ENCODE assay signal across 8 cellular contexts in the genomic region with DNA sequence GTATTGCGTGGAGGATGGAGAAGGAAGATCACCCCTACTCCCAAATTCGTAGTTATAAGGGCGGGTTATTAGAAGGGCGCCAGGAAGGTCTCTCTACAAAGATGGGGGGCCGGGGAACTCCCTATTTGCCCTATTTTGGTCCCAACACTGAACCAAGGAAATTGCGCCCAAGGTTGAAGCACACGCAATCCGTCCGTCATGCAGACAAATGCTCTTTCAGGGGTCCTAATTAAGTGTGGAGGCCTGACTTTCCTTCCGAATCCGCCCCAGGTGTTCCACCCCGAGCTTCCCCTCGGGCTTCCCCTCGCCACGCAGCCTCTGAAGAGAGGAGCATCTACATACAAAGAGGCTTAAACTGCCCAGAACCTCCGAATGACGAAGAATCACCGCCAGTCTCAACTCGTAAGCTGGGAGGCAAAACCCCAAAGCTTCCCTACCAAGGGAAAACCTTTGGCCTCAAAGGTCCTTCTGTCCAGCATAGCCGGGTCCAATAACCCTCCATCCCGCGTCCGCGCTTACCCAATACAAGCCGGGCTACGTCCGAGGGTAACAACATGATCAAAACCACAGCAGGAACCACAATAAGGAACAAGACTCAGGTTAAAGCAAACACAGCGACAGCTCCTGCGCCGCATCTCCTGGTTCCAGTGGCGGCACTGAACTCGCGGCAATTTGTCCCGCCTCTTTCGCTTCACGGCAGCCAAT. TPM values are rescaled to one million over a fixed set of nuclear protein-coding genes. Genes with fewer than 3 reads are reported as not detected.
DNase-seq lines count a peak whose midpoint lies in the region; ATAC-seq and TF ChIP-seq lines count a peak whose summit lies in the region.

A gene (minus strand): TSS at position 658 of the 705 bp plus-strand sequence. CDS start 102 bp downstream, at position 556.

- no peak within 1 kb of the TSS for H2BK120ac ChIP-seq in neuronal stem cell (ENCODE audit: low read depth, low read length)

- H3F3A ChIP-seq in GM23248 (ENCODE audit: insufficient read depth): peaks cover 42% of the 10 kb centered on the region

- no peak within 1 kb of the TSS for H3K4ac ChIP-seq in neuronal stem cell (ENCODE audit: low read length)

- no peaks in the 10 kb centered on the region for H4K20me1 ChIP-seq in GM23248 (ENCODE audit: insufficient read depth)

- peak within 1 kb of the TSS; percentile 98 for H2AFZ ChIP-seq in GM23248
- H2AFZ ChIP-seq in neuronal stem cell (ENCODE audit: low read length): peak within 1 kb of the TSS; percentile 88

- no peak within 1 kb of the TSS for H3K4me3 Mint-ChIP-seq in endothelial cell (ENCODE audit: unreplicated experiment)

- no peaks in the 10 kb centered on the region for H3K79me1 ChIP-seq in neuronal stem cell (ENCODE audit: low read depth, low read length)

- peak within 1 kb of the TSS; percentile 49 for H4K91ac ChIP-seq in neuronal stem cell (ENCODE audit: low read depth, low read length, poor library complexity)

- H3K36me3 ChIP-seq in GM23248 (ENCODE audit: low read depth) (no peaks in the 10 kb centered on the region), neuronal stem cell (replicated peaks in 1 of 2; ENCODE audit: control insufficient read depth in 2 of 2, insufficient read depth in 2 of 2, low read length in 2 of 2) (peaks cover 0 to 41% of the 10 kb centered on the region in 2 donors)

- no peaks in the 10 kb centered on the region for H3K36me3 Mint-ChIP-seq in endothelial cell (ENCODE audit: low read depth, unreplicated experiment)

- peak within 1 kb of the TSS; percentile 63 for H2BK5ac ChIP-seq in neuronal stem cell (ENCODE audit: low read length)

- peak within 1 kb of the TSS; percentile 61 for H3K14ac ChIP-seq in neuronal stem cell (ENCODE audit: low read length)

- in situ Hi-C loops in GM23248 (cut with MboI): no loop called here

- H2BK12ac ChIP-seq in neuronal stem cell (ENCODE audit: low read length): no peak within 1 kb of the TSS

- H3K27ac Mint-ChIP-seq in endothelial cell (ENCODE audit: unreplicated experiment): no peak within 1 kb of the TSS

- no peaks in the 10 kb centered on the region for H3K9me2 ChIP-seq in GM23248 (ENCODE audit: insufficient read depth)

- H3K4me1 ChIP-seq in GM23248 (ENCODE audit: insufficient read depth) (peaks cover 35% of the 10 kb centered on the region), neuronal stem cell (ENCODE audit: control insufficient read depth in 2 of 2, insufficient read depth in 1 of 2, low read depth in 1 of 2, low read length in 2 of 2) (peaks cover 7 to 22% of the 10 kb centered on the region in 2 donors)

- H2AK5ac ChIP-seq in neuronal stem cell (ENCODE audit: low read depth, low read length): no peak within 1 kb of the TSS

- peak within 1 kb of the TSS; percentile 94 for H3K23ac ChIP-seq in neuronal stem cell (ENCODE audit: low read depth, low read length, poor library complexity)

- H3K79me2 ChIP-seq in GM23248 (ENCODE audit: insufficient read depth): peaks cover 87% of the 10 kb centered on the region

- H3K18ac ChIP-seq in neuronal stem cell (ENCODE audit: low read length): peak within 1 kb of the TSS; percentile 97

- H3K9me3 ChIP-seq in GM23248 (ENCODE audit: low read depth): no peaks in the 10 kb centered on the region
- H3K9me3 ChIP-seq in neuronal stem cell (replicated peaks in 1 of 2; ENCODE audit: control insufficient read depth in 2 of 2, insufficient read depth in 1 of 2, low read depth in 1 of 2, low read length in 2 of 2): no peaks in the 10 kb centered on the region

- 1 to 2% methylated on average over 35 to 36 of the region's 36 CpGs for WGBS in GM23248 (ENCODE audit: low coverage in 1 of 2, low lambda C conversion rate in 2 of 2, missing lambda C conversion rate in 2 of 2), 2 experiments
- no CpG with 5 or more reads among the region's 36 CpGs for WGBS in neuronal stem cell (ENCODE audit: extremely low coverage in 2 of 2, insufficient read length in 2 of 2, insufficient replicate concordance in 1 of 2), 2 donors

- H3K27ac ChIP-seq in GM23248 (peak within 1 kb of the TSS; percentile 95), neuronal stem cell (replicated peaks; ENCODE audit: low read length) (peak within 1 kb of the TSS; percentile 99)

- ATAC-seq in SK-N-SH treated with all-trans-retinoic acid at 6 μM for 48 hours: peak; percentile 9
- ATAC-seq in HG02840 (IDR thresholded peaks at IDR 0.05; ENCODE audit: low FRiP score, unreplicated experiment): no peak

- H3K4me1 Mint-ChIP-seq in endothelial cell (ENCODE audit: unreplicated experiment): peaks cover 41% of the 10 kb centered on the region

- H3K27me3 Mint-ChIP-seq in endothelial cell (ENCODE audit: unreplicated experiment): peaks cover 10% of the 10 kb centered on the region

- no peak within 1 kb of the TSS for H2BK15ac ChIP-seq in neuronal stem cell (ENCODE audit: low read length)

- H3K4me2 ChIP-seq in GM23248 (ENCODE audit: unreplicated experiment) (peak within 1 kb of the TSS; percentile 100), neuronal stem cell (ENCODE audit: insufficient read depth, low read length, poor library complexity, severe bottlenecking) (peak within 1 kb of the TSS; percentile 92)

- DNase-seq in D341Med (ENCODE audit: low spot score) (peak; percentile 44), GM23248 (no peak), endothelial cell (ENCODE audit: low spot score) (no peak), neuronal stem cell (ENCODE audit: low spot score) (no peak), anterior cingulate cortex (lab: John Stamatoyannopoulos, UW) (no peak), GM20000 (ENCODE audit: low spot score) (no peak)

- H3K9me3 Mint-ChIP-seq in endothelial cell (ENCODE audit: unreplicated experiment): no peaks in the 10 kb centered on the region

- H3K4me3 ChIP-seq in GM23248 (peak within 1 kb of the TSS; percentile 99), neuronal stem cell (ENCODE audit: low read length in 2 of 2) (peak within 1 kb of the TSS; percentile 69 to 96)

- no peak within 1 kb of the TSS for H4K8ac ChIP-seq in neuronal stem cell (ENCODE audit: low read depth, low read length)

- H3K27me3 ChIP-seq in GM23248 (replicated peaks; ENCODE audit: insufficient read depth) (no peaks in the 10 kb centered on the region), neuronal stem cell (ENCODE audit: control insufficient read depth in 3 of 3, insufficient read depth in 3 of 3, low read depth in 1 of 3, low read length in 3 of 3) (no peaks in the 10 kb centered on the region)

- H3K9ac ChIP-seq in GM23248 (peak within 1 kb of the TSS; percentile 97), neuronal stem cell (ENCODE audit: low read depth, low read length, poor library complexity) (peak within 1 kb of the TSS; percentile 96)

- TF ChIP-seq CTCF in endothelial cell (IDR thresholded peaks at IDR 0.05; ENCODE audit: unreplicated experiment) (no peak), GM20000 (IDR thresholded peaks at IDR 0.05; ENCODE audit: extremely low read depth, missing control alignments) (no peak)

TF ChIP-seq in SK-N-SH treated with all-trans-retinoic acid at 6 μM for 48 hours, 23 proteins besides CTCF, POLR2A, EP300 and RAD21 (continues in another document):
- TF ChIP-seq, protein P1, sequence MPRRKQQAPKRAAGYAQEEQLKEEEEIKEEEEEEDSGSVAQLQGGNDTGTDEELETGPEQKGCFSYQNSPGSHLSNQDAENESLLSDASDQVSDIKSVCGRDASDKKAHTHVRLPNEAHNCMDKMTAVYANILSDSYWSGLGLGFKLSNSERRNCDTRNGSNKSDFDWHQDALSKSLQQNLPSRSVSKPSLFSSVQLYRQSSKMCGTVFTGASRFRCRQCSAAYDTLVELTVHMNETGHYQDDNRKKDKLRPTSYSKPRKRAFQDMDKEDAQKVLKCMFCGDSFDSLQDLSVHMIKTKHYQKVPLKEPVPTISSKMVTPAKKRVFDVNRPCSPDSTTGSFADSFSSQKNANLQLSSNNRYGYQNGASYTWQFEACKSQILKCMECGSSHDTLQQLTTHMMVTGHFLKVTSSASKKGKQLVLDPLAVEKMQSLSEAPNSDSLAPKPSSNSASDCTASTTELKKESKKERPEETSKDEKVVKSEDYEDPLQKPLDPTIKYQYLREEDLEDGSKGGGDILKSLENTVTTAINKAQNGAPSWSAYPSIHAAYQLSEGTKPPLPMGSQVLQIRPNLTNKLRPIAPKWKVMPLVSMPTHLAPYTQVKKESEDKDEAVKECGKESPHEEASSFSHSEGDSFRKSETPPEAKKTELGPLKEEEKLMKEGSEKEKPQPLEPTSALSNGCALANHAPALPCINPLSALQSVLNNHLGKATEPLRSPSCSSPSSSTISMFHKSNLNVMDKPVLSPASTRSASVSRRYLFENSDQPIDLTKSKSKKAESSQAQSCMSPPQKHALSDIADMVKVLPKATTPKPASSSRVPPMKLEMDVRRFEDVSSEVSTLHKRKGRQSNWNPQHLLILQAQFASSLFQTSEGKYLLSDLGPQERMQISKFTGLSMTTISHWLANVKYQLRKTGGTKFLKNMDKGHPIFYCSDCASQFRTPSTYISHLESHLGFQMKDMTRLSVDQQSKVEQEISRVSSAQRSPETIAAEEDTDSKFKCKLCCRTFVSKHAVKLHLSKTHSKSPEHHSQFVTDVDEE (CRISPR knock-in tag; IDR thresholded peaks at IDR 0.05): no peak
- TF ChIP-seq ESRRG (CRISPR knock-in tag; IDR thresholded peaks at IDR 0.05) (no peak), ZNF8 (CRISPR knock-in tag; IDR thresholded peaks at IDR 0.05) (no peak), RARB (CRISPR knock-in tag; IDR thresholded peaks at IDR 0.05) (no peak), PPARA (CRISPR knock-in tag; IDR thresholded peaks at IDR 0.05; ENCODE audit: borderline replicate concordance) (no peak), ZFP30 (CRISPR knock-in tag; IDR thresholded peaks at IDR 0.05) (no peak), BACH2 (CRISPR knock-in tag; IDR thresholded peaks at IDR 0.05; ENCODE audit: borderline replicate concordance) (no peak), ZNF70 (CRISPR knock-in tag; IDR thresholded peaks at IDR 0.05) (no peak), ISL1 (CRISPR knock-in tag; IDR thresholded peaks at IDR 0.05) (no peak)
- TF ChIP-seq, protein P2, sequence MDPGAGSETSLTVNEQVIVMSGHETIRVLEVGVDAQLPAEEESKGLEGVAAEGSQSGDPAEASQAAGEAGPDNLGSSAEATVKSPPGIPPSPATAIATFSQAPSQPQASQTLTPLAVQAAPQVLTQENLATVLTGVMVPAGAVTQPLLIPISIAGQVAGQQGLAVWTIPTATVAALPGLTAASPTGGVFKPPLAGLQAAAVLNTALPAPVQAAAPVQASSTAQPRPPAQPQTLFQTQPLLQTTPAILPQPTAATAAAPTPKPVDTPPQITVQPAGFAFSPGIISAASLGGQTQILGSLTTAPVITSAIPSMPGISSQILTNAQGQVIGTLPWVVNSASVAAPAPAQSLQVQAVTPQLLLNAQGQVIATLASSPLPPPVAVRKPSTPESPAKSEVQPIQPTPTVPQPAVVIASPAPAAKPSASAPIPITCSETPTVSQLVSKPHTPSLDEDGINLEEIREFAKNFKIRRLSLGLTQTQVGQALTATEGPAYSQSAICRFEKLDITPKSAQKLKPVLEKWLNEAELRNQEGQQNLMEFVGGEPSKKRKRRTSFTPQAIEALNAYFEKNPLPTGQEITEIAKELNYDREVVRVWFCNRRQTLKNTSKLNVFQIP (CRISPR knock-in tag; IDR thresholded peaks at IDR 0.05; ENCODE audit: borderline replicate concordance, low read depth): no peak

RNA-seq across cellular contexts. Expression of the gene that starts here (rescaled TPM):
- 9.6 and 11.1 TPM in 2 replicates for total RNA-seq in GM23248 (2014; rRNA removed; shearing (Covaris generic))
- polyA plus RNA-seq in GM23248 (2016; fragmentation: Nextera tagmentation; extraction: Ambion mirVana): 6.8 and 8.5 TPM in 2 replicates
- 15.7 TPM for total RNA-seq in endothelial cell (ENCODE audit: unreplicated experiment)
- 9.8 TPM for polyA plus RNA-seq in neuronal stem cell (2013, experiment 1 of 2)
- 10.2 TPM for polyA plus RNA-seq in neuronal stem cell (2013, experiment 2 of 2)
